In genomic region chr2:223088866-223089265, GRCh38 we compare ENCODE assay signal across 1 cellular context.
TF ChIP-seq lines count a peak whose summit lies in the region.

No MANE protein-coding gene starts in this region.

TF ChIP-seq in GM23338, 12 proteins besides CTCF, POLR2A, EP300 and RAD21 (continued from another document):
- TF ChIP-seq, protein P1, sequence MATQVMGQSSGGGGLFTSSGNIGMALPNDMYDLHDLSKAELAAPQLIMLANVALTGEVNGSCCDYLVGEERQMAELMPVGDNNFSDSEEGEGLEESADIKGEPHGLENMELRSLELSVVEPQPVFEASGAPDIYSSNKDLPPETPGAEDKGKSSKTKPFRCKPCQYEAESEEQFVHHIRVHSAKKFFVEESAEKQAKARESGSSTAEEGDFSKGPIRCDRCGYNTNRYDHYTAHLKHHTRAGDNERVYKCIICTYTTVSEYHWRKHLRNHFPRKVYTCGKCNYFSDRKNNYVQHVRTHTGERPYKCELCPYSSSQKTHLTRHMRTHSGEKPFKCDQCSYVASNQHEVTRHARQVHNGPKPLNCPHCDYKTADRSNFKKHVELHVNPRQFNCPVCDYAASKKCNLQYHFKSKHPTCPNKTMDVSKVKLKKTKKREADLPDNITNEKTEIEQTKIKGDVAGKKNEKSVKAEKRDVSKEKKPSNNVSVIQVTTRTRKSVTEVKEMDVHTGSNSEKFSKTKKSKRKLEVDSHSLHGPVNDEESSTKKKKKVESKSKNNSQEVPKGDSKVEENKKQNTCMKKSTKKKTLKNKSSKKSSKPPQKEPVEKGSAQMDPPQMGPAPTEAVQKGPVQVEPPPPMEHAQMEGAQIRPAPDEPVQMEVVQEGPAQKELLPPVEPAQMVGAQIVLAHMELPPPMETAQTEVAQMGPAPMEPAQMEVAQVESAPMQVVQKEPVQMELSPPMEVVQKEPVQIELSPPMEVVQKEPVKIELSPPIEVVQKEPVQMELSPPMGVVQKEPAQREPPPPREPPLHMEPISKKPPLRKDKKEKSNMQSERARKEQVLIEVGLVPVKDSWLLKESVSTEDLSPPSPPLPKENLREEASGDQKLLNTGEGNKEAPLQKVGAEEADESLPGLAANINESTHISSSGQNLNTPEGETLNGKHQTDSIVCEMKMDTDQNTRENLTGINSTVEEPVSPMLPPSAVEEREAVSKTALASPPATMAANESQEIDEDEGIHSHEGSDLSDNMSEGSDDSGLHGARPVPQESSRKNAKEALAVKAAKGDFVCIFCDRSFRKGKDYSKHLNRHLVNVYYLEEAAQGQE (IDR thresholded peaks at IDR 0.05; ENCODE audit: unreplicated experiment), result no peak
- TF ChIP-seq ZNF462 (CRISPR knock-in tag; IDR thresholded peaks at IDR 0.05) (no peak), CREB1 (CRISPR knock-in tag; IDR thresholded peaks at IDR 0.05; ENCODE audit: low read depth) (no peak), JUNB (IDR thresholded peaks at IDR 0.05; ENCODE audit: unreplicated experiment) (no peak), ZNF114 (CRISPR knock-in tag; IDR thresholded peaks at IDR 0.05) (no peak), EZH2phosphoT487 (IDR thresholded peaks at IDR 0.05; ENCODE audit: unreplicated experiment) (no peak), NANOG (IDR thresholded peaks at IDR 0.05; ENCODE audit: borderline replicate concordance) (no peak), ETS1 (IDR thresholded peaks at IDR 0.05) (no peak)
